Comparison of ENCODE assay signal across 22 cellular contexts in genomic region chr14:35849122-35849521, GRCh38.
"Had no signal": no experiment of that assay in that cellular context is flagged by ENCODE, and none has a peak within 500 bp of the region (broad histone marks: within the 10 kb centered on the region; RNA-seq: fewer than 3 reads in every experiment).

No MANE protein-coding gene starts in this region.

- H3K27ac Mint-ChIP-seq: mesothelial cell of epicardium had no signal

- H3K4me1 Mint-ChIP-seq: mesothelial cell of epicardium had no signal

- H3K4me3 ChIP-seq: coronary artery, dorsolateral prefrontal cortex, esophagus squamous epithelium, gastroesophageal sphincter, heart right ventricle, left lung, lower lobe of right lung, mucosa of descending colon had no signal

- H3K27me3 ChIP-seq: dorsolateral prefrontal cortex, esophagus squamous epithelium, gastroesophageal sphincter, heart right ventricle, left lung had no signal

- H3K4me1 ChIP-seq: esophagus squamous epithelium, gastroesophageal sphincter, heart right ventricle, left lung, lower lobe of right lung had no signal

- H3K9me3 ChIP-seq: gastroesophageal sphincter, lower lobe of right lung had no signal

- H3K4me3 Mint-ChIP-seq: mesothelial cell of epicardium had no signal

- H3K27ac ChIP-seq: coronary artery, epithelial cell of prostate, esophagus squamous epithelium, gastroesophageal sphincter, heart right ventricle, left lung, lower lobe of right lung had no signal

- ATAC-seq: esophagus mucosa, gastroesophageal sphincter, heart right ventricle, left cardiac atrium, left lung, left ventricle myocardium superior, lower lobe of right lung, mucosa of descending colon had no signal

- DNase-seq: dermis blood vessel endothelial cell; dorsolateral prefrontal cortex; effector CD4-positive, alpha-beta T cell; effector memory CD4-positive, alpha-beta T cell; erythroblast; esophagus squamous epithelium; foreskin fibroblast; glutamatergic neuron; head of caudate nucleus; heart right ventricle; hippocampal formation; left cardiac atrium; left lung; left ventricle myocardium superior; lower lobe of right lung; mesenchymal stem cell; mucosa of descending colon had no signal
